22 cellular contexts compared by ENCODE assay signal in genomic region chr10:66773418-66773817, GRCh38.
DNase-seq lines count a peak whose midpoint lies in the region; ATAC-seq, FAIRE-seq and TF ChIP-seq lines count a peak whose summit lies in the region.
"Had no signal": no experiment of that assay in that cellular context is flagged by ENCODE, and none has a peak within 500 bp of the region (broad histone marks: within the 10 kb centered on the region; RNA-seq: fewer than 3 reads in every experiment).

No MANE protein-coding gene starts in this region.

- FAIRE-seq in GM12878 (lab: Jason Lieb, UNC): no peak
- FAIRE-seq: A204.1, D721Med, G401.6, GM12892, GM18507, GM19239 had no signal

- H3K79me1 ChIP-seq in mesenchymal stem cell (replicated peaks; ENCODE audit: low read length, poor library complexity, severe bottlenecking): no peaks in the 10 kb centered on the region

- in situ Hi-C loops in GM12878 (cut with MboI): no loop called here

- 16% methylated on average over 7 of the region's 7 CpGs for WGBS in GM12878 (ENCODE audit: insufficient coverage, insufficient replicate concordance, low lambda C conversion rate, missing lambda C conversion rate)
- 93% methylated on average over 6 of the region's 7 CpGs for WGBS in mesenchymal stem cell

- H3K4ac ChIP-seq in mesenchymal stem cell (ENCODE audit: low read depth in 1 of 2, low read length in 2 of 2): peak overlapping the region in 1 of 2 experiments; percentile 49

- H3K23ac ChIP-seq in mesenchymal stem cell (ENCODE audit: low read length in 2 of 2): no peak overlapping the region

- peak; percentile 1 for DNase-seq in Jurkat, Clone E6-1 (ENCODE audit: low read depth, low spot score)
- DNase-seq in GM12878 (ENCODE audit: low read depth, low spot score): no peak
- DNase-seq in mesenchymal stem cell: no peak
- DNase-seq in WERI-Rb-1: no peak
- no peak for DNase-seq in Ammon's horn (ENCODE audit: low spot score)
- DNase-seq in stimulated activated CD4-positive, alpha-beta T cell treated with anti-CD3 and anti-CD28 coated beads, Interleukin-15, amount 100 ng/mL, for 24 hours: no peak
- DNase-seq: 8988T; ACHN; Caco-2; Calu3; CD4-positive, alpha-beta T cell; CD8-positive, alpha-beta T cell; DMS79 treated with DMSO at 0.1 percent for 48 hours; GF-D8 had no signal

- no peaks in the 10 kb centered on the region for H3K4me1 ChIP-seq in GM12878 (ENCODE audit: control insufficient read depth, insufficient read depth, low read length)
- H3K4me1 ChIP-seq in mesenchymal stem cell (ENCODE audit: control insufficient read depth, insufficient read depth, low read depth, low read length): no peaks in the 10 kb centered on the region
- H3K4me1 ChIP-seq: BLaER1 treated with 17β-estradiol and CSF1 and Interleukin-3, amounts not matched to agents 10 nM and 100 nM; Caco-2 had no signal

- POLR2A ChIA-PET in GM12878 (lab: Charles Lee): no interaction called here

- H3K27ac ChIP-seq in GM12878 (ENCODE audit: control insufficient read depth, insufficient read depth) (no peak overlapping the region), mesenchymal stem cell (ENCODE audit: low read length, poor library complexity, severe bottlenecking) (no peak overlapping the region), WERI-Rb-1 (no peak overlapping the region)
- H3K27ac ChIP-seq: BLaER1 treated with 17β-estradiol and CSF1 and Interleukin-3, amounts not matched to agents 10 nM and 100 nM; C4-2B had no signal

- no peak overlapping the region for H2BK15ac ChIP-seq in mesenchymal stem cell (ENCODE audit: low read depth, poor library complexity, severe bottlenecking)

- intact Hi-C loops in GM12878 (cut with micrococcal nuclease; ENCODE audit: unreplicated experiment): no loop called here

- H4K8ac ChIP-seq in mesenchymal stem cell (ENCODE audit: low read length): no peak overlapping the region

- H3K9ac ChIP-seq in GM12878 (ENCODE audit: control insufficient read depth, insufficient read depth, low read length): no peak overlapping the region
- H3K9ac ChIP-seq in mesenchymal stem cell (ENCODE audit: low read length): no peak overlapping the region
- H3K9ac ChIP-seq: BLaER1 treated with 17β-estradiol and CSF1 and Interleukin-3, amounts not matched to agents 10 nM and 100 nM had no signal

- peak; percentile 24; the same call in 2 of the 3 replicates for ATAC-seq in GM12878
- ATAC-seq: CD8-positive, alpha-beta T cell had no signal

- H3K4me2 ChIP-seq in GM12878 (ENCODE audit: control insufficient read depth, insufficient read depth): no peak overlapping the region
- H3K4me2 ChIP-seq in mesenchymal stem cell (ENCODE audit: low read length, poor library complexity, severe bottlenecking): no peak overlapping the region
- H3K4me2 ChIP-seq: BLaER1 treated with 17β-estradiol and CSF1 and Interleukin-3, amounts not matched to agents 10 nM and 100 nM had no signal

- TF ChIP-seq EP300 in GM12878 (IDR thresholded peaks at IDR 0.05; ENCODE audit: borderline replicate concordance in 1 of 2, control insufficient read depth in 1 of 2, low read depth in 2 of 2, low read length in 2 of 2): no peak

- TF ChIP-seq CTCF in GM12878 (IDR thresholded peaks at IDR 0.05 in 2 of 3, conservative IDR thresholded peaks at IDR 0.05 in 1 of 3; ENCODE audit: control insufficient read depth in 2 of 3, extremely low read depth in 1 of 3, insufficient read depth in 1 of 3, low read depth in 3 of 3, low read length in 3 of 3): no peak
- TF ChIP-seq CTCF in WERI-Rb-1 (IDR thresholded peaks at IDR 0.05; ENCODE audit: low read depth, low read length): no peak

- no peak overlapping the region for H3K18ac ChIP-seq in mesenchymal stem cell (ENCODE audit: low read depth in 1 of 2, low read length in 2 of 2)

- peak overlapping the region; percentile 58 for H2AK5ac ChIP-seq in mesenchymal stem cell (ENCODE audit: low read length, severe bottlenecking)

- TF ChIP-seq POLR2A in GM12878 (IDR thresholded peaks at IDR 0.05; ENCODE audit: low read depth, low read length): no peak

- SMC1A ChIA-PET in GM12878 (lab: Charles Lee; ENCODE audit: uncharacterized antibody, unreplicated experiment): no interaction called here

- H2BK5ac ChIP-seq in mesenchymal stem cell (ENCODE audit: low read depth, low read length, poor library complexity, severe bottlenecking): no peak overlapping the region

- H3K4me3 ChIP-seq in Jurkat, Clone E6-1 (ENCODE audit: low read length): no peak overlapping the region
- H3K4me3 ChIP-seq in GM12878 (no peak overlapping the region), mesenchymal stem cell (ENCODE audit: insufficient read depth in 1 of 2, low read depth in 1 of 2, low read length in 2 of 2) (no peak overlapping the region), WERI-Rb-1 (ENCODE audit: low read depth, low read length) (no peak overlapping the region)
- H3K4me3 ChIP-seq: BLaER1 treated with 17β-estradiol and CSF1 and Interleukin-3, amounts not matched to agents 10 nM and 100 nM had no signal

- no peak overlapping the region for H2BK120ac ChIP-seq in mesenchymal stem cell (ENCODE audit: low read depth, low read length)

- H2AFZ ChIP-seq in GM12878 (ENCODE audit: control insufficient read depth, low read depth, low read length) (no peak overlapping the region), mesenchymal stem cell (ENCODE audit: low read depth, low read length) (no peak overlapping the region)

- H4K91ac ChIP-seq in mesenchymal stem cell (ENCODE audit: low read length): no peak overlapping the region

- H3K27me3 ChIP-seq in GM12878 (replicated peaks in 1 of 2; ENCODE audit: control insufficient read depth in 2 of 2, insufficient read depth in 2 of 2, low read length in 1 of 2) (no peaks in the 10 kb centered on the region), mesenchymal stem cell (ENCODE audit: control insufficient read depth in 1 of 2, insufficient read depth in 1 of 2, low read length in 2 of 2) (no peaks in the 10 kb centered on the region), WERI-Rb-1 (ENCODE audit: insufficient read depth, low read depth, severe bottlenecking) (no peaks in the 10 kb centered on the region)
- H3K27me3 ChIP-seq: BLaER1 treated with 17β-estradiol and CSF1 and Interleukin-3, amounts not matched to agents 10 nM and 100 nM had no signal

- RAD21 ChIA-PET in GM12878 (lab: Charles Lee; ENCODE audit: unreplicated experiment): no interaction called here

- H3K14ac ChIP-seq in mesenchymal stem cell (ENCODE audit: low read length in 2 of 2): no peak overlapping the region

- no TSS peak for BruUV-seq in GM12878 (replicated peaks; lab: Mats Ljungman, UMichigan)

- no peaks in the 10 kb centered on the region for H3K79me2 ChIP-seq in GM12878 (ENCODE audit: control insufficient read depth, insufficient read depth, low read length)

- H4K20me1 ChIP-seq in GM12878 (ENCODE audit: control insufficient read depth, insufficient read depth): no peaks in the 10 kb centered on the region
- H4K20me1 ChIP-seq: BLaER1 treated with 17β-estradiol and CSF1 and Interleukin-3, amounts not matched to agents 10 nM and 100 nM had no signal

- CTCF ChIA-PET in GM12878 (lab: Yijun Ruan, JAX): interaction anchor here (2.4 to 2.9 kb wide), 2 partner anchors 9 to 12 kb away, joined by 6 to 8 read pairs; no protein-coding TSS in a partner anchor

- H3K9me3 ChIP-seq in GM12878 (replicated peaks; ENCODE audit: control insufficient read depth, insufficient read depth, low read length) (no peaks in the 10 kb centered on the region), mesenchymal stem cell (ENCODE audit: control insufficient read depth, low read length) (no peaks in the 10 kb centered on the region), WERI-Rb-1 (ENCODE audit: severe bottlenecking) (no peaks in the 10 kb centered on the region)
- H3K9me3 ChIP-seq: BLaER1 treated with 17β-estradiol and CSF1 and Interleukin-3, amounts not matched to agents 10 nM and 100 nM; Caco-2 had no signal

- no peak for TF ChIP-seq RAD21 in GM12878 (IDR thresholded peaks at IDR 0.05; ENCODE audit: insufficient read depth, low read depth, low read length)

- H3K36me3 ChIP-seq in GM12878 (ENCODE audit: control insufficient read depth in 2 of 2, insufficient read depth in 2 of 2, low read length in 1 of 2) (no peaks in the 10 kb centered on the region), mesenchymal stem cell (ENCODE audit: control insufficient read depth in 1 of 2, insufficient read depth in 2 of 2, low read depth in 1 of 2, low read length in 2 of 2) (no peaks in the 10 kb centered on the region), WERI-Rb-1 (no peaks in the 10 kb centered on the region)
- H3K36me3 ChIP-seq: BLaER1 treated with 17β-estradiol and CSF1 and Interleukin-3, amounts not matched to agents 10 nM and 100 nM had no signal

- no peak overlapping the region for H2BK12ac ChIP-seq in mesenchymal stem cell (ENCODE audit: low read length in 2 of 2)

TF ChIP-seq in GM12878, 131 proteins besides CTCF, POLR2A, EP300 and RAD21 (continues in another document):
- no peak for TF ChIP-seq WRNIP1 (IDR thresholded peaks at IDR 0.05; ENCODE audit: borderline replicate concordance, low read depth, low read length)
- no peak for TF ChIP-seq CHD2 (IDR thresholded peaks at IDR 0.05; ENCODE audit: borderline replicate concordance, low read depth, low read length)
- no peak for TF ChIP-seq ZBTB11 (CRISPR knock-in tag; IDR thresholded peaks at IDR 0.05)
